Comparison of ENCODE assay signal across 10 cellular contexts in the genomic region with DNA sequence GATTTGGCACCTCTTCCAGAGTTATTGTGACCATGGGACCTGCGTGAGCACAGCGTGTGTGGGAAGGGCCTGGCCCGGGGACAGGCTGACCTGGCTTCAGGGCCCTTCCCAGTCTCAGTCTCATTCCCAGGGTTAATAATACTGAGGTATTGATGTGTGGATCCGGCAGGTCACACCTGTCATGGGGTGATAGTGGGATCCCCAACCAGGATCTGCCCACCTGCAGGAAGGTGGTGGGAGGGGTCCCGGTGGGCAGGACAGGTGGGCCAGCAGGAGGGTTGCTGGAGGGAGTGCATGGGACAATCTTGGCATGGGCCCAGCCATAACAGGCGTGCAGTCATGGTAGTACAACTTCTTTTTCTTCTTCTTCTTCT. TPM values are rescaled to one million over a fixed set of nuclear protein-coding genes. Genes with fewer than 3 reads are reported as not detected.
DNase-seq lines count a peak whose midpoint lies in the region; ATAC-seq and TF ChIP-seq lines count a peak whose summit lies in the region.
"Had no signal": no experiment of that assay in that cellular context is flagged by ENCODE, and none has a peak within 500 bp of the region (broad histone marks: within the 10 kb centered on the region; RNA-seq: fewer than 3 reads in every experiment).

No MANE protein-coding gene starts in this region.

- WGBS in heart right ventricle, 2 donors, result 21 to 26% methylated on average over 6 of the region's 6 CpGs
- WGBS in stomach, 5 donors, result 39 to 66% (median 43%) methylated on average over 3 to 6 of the region's 6 CpGs

- H3K4me3 ChIP-seq in heart right ventricle, result no peak overlapping the region
- no peak overlapping the region for H3K4me3 ChIP-seq in stomach

- peaks cover 0 to 76% (median 0%) of the 10 kb centered on the region in 9 donors for H3K36me3 ChIP-seq in heart right ventricle
- H3K36me3 ChIP-seq in stomach, result peaks cover 0 to 18% (median 7%) of the 10 kb centered on the region in 4 donors

- peaks cover 19% of the 10 kb centered on the region for H3K4me1 Mint-ChIP-seq in HFFc6 (ENCODE audit: low read depth)

- H3K27ac ChIP-seq in RWPE1, result no peak overlapping the region
- peak overlapping the region; percentile 58 to 92 (median 79) for H3K27ac ChIP-seq in heart right ventricle
- H3K27ac ChIP-seq in stomach, result peak overlapping the region in 4 of 5 donors; percentile 70 to 81 (median 74)

- TF ChIP-seq POLR2A in stomach (IDR thresholded peaks at IDR 0.05), result no peak

- H3K36me3 Mint-ChIP-seq in HFFc6 (ENCODE audit: low read depth), result no peaks in the 10 kb centered on the region
- H3K36me3 Mint-ChIP-seq: stimulated activated effector memory CD8-positive, alpha-beta T cell treated with anti-CD3 and anti-CD28 coated beads, Interleukin-12 subunit alpha, Interleukin-12 subunit beta, amount 100 ng/mL, for 72 hours had no signal

- TF ChIP-seq EP300 in stomach (IDR thresholded peaks at IDR 0.05), result no peak

- H3K9me3 ChIP-seq in heart right ventricle (no peaks in the 10 kb centered on the region), stomach (no peaks in the 10 kb centered on the region)

- H3K27ac Mint-ChIP-seq in HFFc6, result no peak overlapping the region
- H3K27ac Mint-ChIP-seq: stimulated activated effector memory CD8-positive, alpha-beta T cell treated with anti-CD3 and anti-CD28 coated beads, Interleukin-12 subunit alpha, Interleukin-12 subunit beta, amount 100 ng/mL, for 72 hours had no signal

- H3K4me1 ChIP-seq in heart right ventricle (peaks cover 26 to 70% (median 62%) of the 10 kb centered on the region in 9 donors), stomach (peaks cover 10 to 53% (median 34%) of the 10 kb centered on the region in 4 donors)

- DNase-seq in HFFc6 (no peak), RWPE1 (ENCODE audit: low spot score) (no peak), heart right ventricle (no peak), stomach (no peak), CD1c-positive myeloid dendritic cell (ENCODE audit: extremely low spot score) (no peak), hippocampal formation (lab: John Stamatoyannopoulos, UW) (no peak)
- DNase-seq in effector CD8-positive, alpha-beta T cell (lab: John Stamatoyannopoulos, UW), result no peak
- DNase-seq: NCI-H1417 treated with DMSO at 0.1 percent for 48 hours had no signal

- H3K4me3 Mint-ChIP-seq in HFFc6, result no peak overlapping the region
- H3K4me3 Mint-ChIP-seq: stimulated activated effector memory CD8-positive, alpha-beta T cell treated with anti-CD3 and anti-CD28 coated beads, Interleukin-12 subunit alpha, Interleukin-12 subunit beta, amount 100 ng/mL, for 72 hours had no signal

- no peaks in the 10 kb centered on the region for H3K9me3 Mint-ChIP-seq in HFFc6
- H3K9me3 Mint-ChIP-seq: stimulated activated effector memory CD8-positive, alpha-beta T cell treated with anti-CD3 and anti-CD28 coated beads, Interleukin-12 subunit alpha, Interleukin-12 subunit beta, amount 100 ng/mL, for 72 hours had no signal

- intact Hi-C loops in heart right ventricle (cut with DNase I), result loop anchor here in 7 of 10 donors (2.0 to 5.0 kb wide), 7 partner anchors 24 to 152 kb away; no protein-coding TSS in a partner anchor
- intact Hi-C loops in stomach (cut with DNase I; ENCODE audit: low total_unique reads), result loop anchor here (5.0 kb wide), 1 partner anchor 137 kb away; no protein-coding TSS in a partner anchor

- TF ChIP-seq CTCF in HFFc6 (IDR thresholded peaks at IDR 0.05), result peak; percentile 48
- peak; percentile 44 for TF ChIP-seq CTCF in RWPE1 (conservative IDR thresholded peaks at IDR 0.05; ENCODE audit: low read depth)
- peak in 3 of 9 donors; percentile 27 to 43 (median 38) for TF ChIP-seq CTCF in heart right ventricle (IDR thresholded peaks at IDR 0.05)
- peak in 1 of 7 experiments; percentile 3 for TF ChIP-seq CTCF in stomach (IDR thresholded peaks at IDR 0.05)

- ATAC-seq in heart right ventricle, result no peak
- ATAC-seq in GM18519 (IDR thresholded peaks at IDR 0.05; ENCODE audit: low FRiP score, unreplicated experiment), result no peak

- peaks cover 2% of the 10 kb centered on the region for H3K27me3 Mint-ChIP-seq in HFFc6 (ENCODE audit: insufficient read depth)

- H3K27me3 ChIP-seq in heart right ventricle (peaks cover 0 to 5% (median 0%) of the 10 kb centered on the region in 7 donors), stomach (no peaks in the 10 kb centered on the region)

- POLR2A ChIA-PET in RWPE1 (lab: Yijun Ruan, JAX; ENCODE audit: low non-redundant PET), result no interaction called here

- CTCF ChIA-PET in RWPE1 (lab: Yijun Ruan, JAX), result interaction anchor here (0.8 to 6.6 kb wide), 7 partner anchors 10 to 151 kb away, joined by 3 to 66 read pairs (median 5); no protein-coding TSS in a partner anchor

RNA-seq across cellular contexts. Expression of gene COL15A1, which starts 55.4 kb away (rescaled TPM):
- under 1 TPM; 0.20 to 0.50 (median 0.32) TPM for total RNA-seq in HFFc6 (2021; fragmentation: NEBNext Ultra II Directional; extraction: Animal tissue kit (Norgen Biotek cat#: 25700))
- total RNA-seq in heart right ventricle, result 10 to 100 TPM; 31.0 to 64.8 (median 52.9) TPM
- 10 to 100 TPM; 25.6 to 27.0 TPM for polyA plus RNA-seq in heart right ventricle
- total RNA-seq in stomach, result 100 to 1,000 TPM in 2 of 5 donors, 10 to 100 TPM in 3; 26.3 to 173 (median 32.2) TPM
- polyA plus RNA-seq in stomach, result 10 to 100 TPM; 10.7 to 13.3 (median 12.0) TPM

Comparison
In these comparisons a context has a peak if more than half of its experiments do, and no peak if none do; other contexts are left out.
1. RNA of gene COL15A1, which starts 55.4 kb away (total RNA-seq): 31.0 to 64.8 TPM in heart right ventricle and 26.3 to 173 TPM in stomach; 0.20 to 0.50 TPM in HFFc6; every median in the first group is over 10 times any median in the second.